1 cellular context compared by ENCODE assay signal in genomic region chr11:67373916-67374570, GRCh38.
TF ChIP-seq lines count a peak whose summit lies in the region.

No MANE protein-coding gene starts in this region.

TF ChIP-seq in K562, 482 proteins besides CTCF, POLR2A, EP300 and RAD21 (continued from another document and continues in another):
- TF ChIP-seq ZNF280B (CRISPR knock-in tag; IDR thresholded peaks at IDR 0.05) (no peak), EGR1 (conservative IDR thresholded peaks at IDR 0.05) (peak; percentile 81), STAT5B (CRISPR knock-in tag; IDR thresholded peaks at IDR 0.05) (no peak), NKRF (IDR thresholded peaks at IDR 0.05; ENCODE audit: borderline replicate concordance) (peak; percentile 39; the same call in 1 of the 2 replicates), BCOR (IDR thresholded peaks at IDR 0.05) (no peak), HNRNPK (IDR thresholded peaks at IDR 0.05; ENCODE audit: low read depth, low read length, poor library complexity, severe bottlenecking) (no peak), TFAM (CRISPR knock-in tag; conservative IDR thresholded peaks at IDR 0.05) (no peak), TCF7 (IDR thresholded peaks at IDR 0.05; ENCODE audit: borderline replicate concordance) (no peak), NR0B1 (IDR thresholded peaks at IDR 0.05; ENCODE audit: partially characterized antibody) (no peak), SETDB1 (IDR thresholded peaks at IDR 0.05; ENCODE audit: low read length) (no peak), TCF7L2 (IDR thresholded peaks at IDR 0.05; ENCODE audit: low read depth, low read length) (no peak), MITF (IDR thresholded peaks at IDR 0.05) (peak; percentile 52; the same call in 1 of the 2 replicates), RERE (CRISPR knock-in tag; IDR thresholded peaks at IDR 0.05; ENCODE audit: borderline replicate concordance) (no peak), HDGF (IDR thresholded peaks at IDR 0.05) (peak; percentile 70), XRCC3 (IDR thresholded peaks at IDR 0.05) (no peak), YY1 (IDR thresholded peaks at IDR 0.05; ENCODE audit: borderline replicate concordance in 1 of 3, control insufficient read depth in 1 of 3, extremely low read depth in 1 of 3, insufficient read depth in 3 of 3, insufficient read length in 1 of 3, insufficient replicate concordance in 2 of 3, low read depth in 1 of 3, low read length in 2 of 3) (peak in 2 of 3 experiments; percentile 29 to 35), HOMEZ (CRISPR knock-in tag; IDR thresholded peaks at IDR 0.05) (no peak), ZEB2 (IDR thresholded peaks at IDR 0.05) (no peak), CHD2 (IDR thresholded peaks at IDR 0.05; ENCODE audit: low read depth, low read length) (no peak), CREM (IDR thresholded peaks at IDR 0.05; ENCODE audit: low read depth) (no peak), SIN3B (IDR thresholded peaks at IDR 0.05; ENCODE audit: low read depth) (no peak), STAT5A (IDR thresholded peaks at IDR 0.05; ENCODE audit: borderline replicate concordance, low read length) (no peak), LCOR (CRISPR knock-in tag; IDR thresholded peaks at IDR 0.05) (peak; percentile 27; the same call in 1 of the 2 replicates), ZNF740 (CRISPR knock-in tag; IDR thresholded peaks at IDR 0.05) (0 out of 2 replicates have a peak, but pooled peaks have one; percentile 29), ZNF740 (tag; IDR thresholded peaks at IDR 0.05) (peak in 1 of 2 experiments; percentile 33; a peak in 1 of 4 replicates), EP400 (IDR thresholded peaks at IDR 0.05) (peak; percentile 70), ZNF263 (CRISPR knock-in tag; IDR thresholded peaks at IDR 0.05; ENCODE audit: borderline replicate concordance) (peak; percentile 85), ZBTB26 (CRISPR knock-in tag; IDR thresholded peaks at IDR 0.05) (peak; percentile 45; the same call in 1 of the 2 replicates), NEUROD1 (IDR thresholded peaks at IDR 0.05; ENCODE audit: borderline replicate concordance, low read depth, low read length, partially characterized antibody) (no peak), PKNOX1 (IDR thresholded peaks at IDR 0.05) (peak; percentile 33; the same call in 1 of the 2 replicates), ZNF609 (CRISPR knock-in tag; IDR thresholded peaks at IDR 0.05; ENCODE audit: borderline replicate concordance) (no peak), NFYB (IDR thresholded peaks at IDR 0.05; ENCODE audit: extremely low read depth, insufficient read length) (no peak), MAZ (CRISPR knock-in tag; conservative IDR thresholded peaks at IDR 0.05 in 1 of 2, IDR thresholded peaks at IDR 0.05 in 1 of 2) (peak; percentile 54 to 87), GABPA (tag; conservative IDR thresholded peaks at IDR 0.05; ENCODE audit: low read depth) (no peak), ZNF764 (CRISPR knock-in tag; IDR thresholded peaks at IDR 0.05; ENCODE audit: low read depth) (no peak)
